Comparison of ENCODE assay signal across 1 cellular context in the genomic region with DNA sequence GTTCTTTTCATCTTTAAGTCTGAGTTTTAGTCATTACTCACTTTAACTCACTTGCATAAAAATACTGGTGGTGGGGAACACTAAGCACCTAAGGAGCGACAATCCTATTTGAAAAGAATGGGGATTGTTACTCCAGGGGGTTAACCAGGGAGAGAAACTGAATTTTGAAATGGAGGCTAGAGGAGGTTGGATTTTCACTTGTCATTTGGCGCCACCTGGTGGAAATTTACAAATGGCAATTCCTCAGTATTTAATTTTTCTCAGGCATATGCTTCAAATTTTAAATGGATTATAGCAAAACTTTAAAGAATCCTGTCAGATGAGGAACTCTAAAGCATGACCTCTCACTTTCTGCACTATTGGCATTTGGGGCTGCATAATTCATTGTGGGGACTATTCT.
TF ChIP-seq lines count a peak whose summit lies in the region.

No MANE protein-coding gene starts in this region.

TF ChIP-seq in HepG2, 621 proteins besides CTCF, POLR2A, EP300 and RAD21 (continued from another document):
- TF ChIP-seq ZNF407 (CRISPR knock-in tag; IDR thresholded peaks at IDR 0.05; ENCODE audit: not compliant biosample characterization) (no peak), ZNF468 (CRISPR knock-in tag; IDR thresholded peaks at IDR 0.05) (no peak), PHB2 (IDR thresholded peaks at IDR 0.05; ENCODE audit: partially characterized antibody) (no peak), ZNF30 (CRISPR knock-in tag; IDR thresholded peaks at IDR 0.05) (no peak), STAG1 (CRISPR knock-in tag; IDR thresholded peaks at IDR 0.05) (peak; percentile 68), KDM5A (IDR thresholded peaks at IDR 0.05; ENCODE audit: borderline replicate concordance, low read length) (no peak), SMARCE1 (IDR thresholded peaks at IDR 0.05; ENCODE audit: borderline replicate concordance) (no peak), ELF1 (CRISPR knock-in tag; IDR thresholded peaks at IDR 0.05) (no peak), KAT7 (CRISPR knock-in tag; IDR thresholded peaks at IDR 0.05; ENCODE audit: borderline replicate concordance) (no peak), ZNF784 (CRISPR knock-in tag; IDR thresholded peaks at IDR 0.05; ENCODE audit: borderline replicate concordance) (no peak), RARA (CRISPR knock-in tag; IDR thresholded peaks at IDR 0.05) (no peak), TEAD2 (CRISPR knock-in tag; IDR thresholded peaks at IDR 0.05) (no peak), PHF8 (CRISPR knock-in tag; IDR thresholded peaks at IDR 0.05) (no peak), TCF12 (IDR thresholded peaks at IDR 0.05) (no peak), TCF12 (CRISPR knock-in tag; IDR thresholded peaks at IDR 0.05) (no peak), MIXL1 (CRISPR knock-in tag; IDR thresholded peaks at IDR 0.05) (no peak), ZNF562 (CRISPR knock-in tag; IDR thresholded peaks at IDR 0.05; ENCODE audit: borderline replicate concordance) (no peak)
- TF ChIP-seq, protein P1, sequence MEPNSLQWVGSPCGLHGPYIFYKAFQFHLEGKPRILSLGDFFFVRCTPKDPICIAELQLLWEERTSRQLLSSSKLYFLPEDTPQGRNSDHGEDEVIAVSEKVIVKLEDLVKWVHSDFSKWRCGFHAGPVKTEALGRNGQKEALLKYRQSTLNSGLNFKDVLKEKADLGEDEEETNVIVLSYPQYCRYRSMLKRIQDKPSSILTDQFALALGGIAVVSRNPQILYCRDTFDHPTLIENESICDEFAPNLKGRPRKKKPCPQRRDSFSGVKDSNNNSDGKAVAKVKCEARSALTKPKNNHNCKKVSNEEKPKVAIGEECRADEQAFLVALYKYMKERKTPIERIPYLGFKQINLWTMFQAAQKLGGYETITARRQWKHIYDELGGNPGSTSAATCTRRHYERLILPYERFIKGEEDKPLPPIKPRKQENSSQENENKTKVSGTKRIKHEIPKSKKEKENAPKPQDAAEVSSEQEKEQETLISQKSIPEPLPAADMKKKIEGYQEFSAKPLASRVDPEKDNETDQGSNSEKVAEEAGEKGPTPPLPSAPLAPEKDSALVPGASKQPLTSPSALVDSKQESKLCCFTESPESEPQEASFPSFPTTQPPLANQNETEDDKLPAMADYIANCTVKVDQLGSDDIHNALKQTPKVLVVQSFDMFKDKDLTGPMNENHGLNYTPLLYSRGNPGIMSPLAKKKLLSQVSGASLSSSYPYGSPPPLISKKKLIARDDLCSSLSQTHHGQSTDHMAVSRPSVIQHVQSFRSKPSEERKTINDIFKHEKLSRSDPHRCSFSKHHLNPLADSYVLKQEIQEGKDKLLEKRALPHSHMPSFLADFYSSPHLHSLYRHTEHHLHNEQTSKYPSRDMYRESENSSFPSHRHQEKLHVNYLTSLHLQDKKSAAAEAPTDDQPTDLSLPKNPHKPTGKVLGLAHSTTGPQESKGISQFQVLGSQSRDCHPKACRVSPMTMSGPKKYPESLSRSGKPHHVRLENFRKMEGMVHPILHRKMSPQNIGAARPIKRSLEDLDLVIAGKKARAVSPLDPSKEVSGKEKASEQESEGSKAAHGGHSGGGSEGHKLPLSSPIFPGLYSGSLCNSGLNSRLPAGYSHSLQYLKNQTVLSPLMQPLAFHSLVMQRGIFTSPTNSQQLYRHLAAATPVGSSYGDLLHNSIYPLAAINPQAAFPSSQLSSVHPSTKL (CRISPR knock-in tag; IDR thresholded peaks at IDR 0.05), result no peak
- TF ChIP-seq, protein P2, sequence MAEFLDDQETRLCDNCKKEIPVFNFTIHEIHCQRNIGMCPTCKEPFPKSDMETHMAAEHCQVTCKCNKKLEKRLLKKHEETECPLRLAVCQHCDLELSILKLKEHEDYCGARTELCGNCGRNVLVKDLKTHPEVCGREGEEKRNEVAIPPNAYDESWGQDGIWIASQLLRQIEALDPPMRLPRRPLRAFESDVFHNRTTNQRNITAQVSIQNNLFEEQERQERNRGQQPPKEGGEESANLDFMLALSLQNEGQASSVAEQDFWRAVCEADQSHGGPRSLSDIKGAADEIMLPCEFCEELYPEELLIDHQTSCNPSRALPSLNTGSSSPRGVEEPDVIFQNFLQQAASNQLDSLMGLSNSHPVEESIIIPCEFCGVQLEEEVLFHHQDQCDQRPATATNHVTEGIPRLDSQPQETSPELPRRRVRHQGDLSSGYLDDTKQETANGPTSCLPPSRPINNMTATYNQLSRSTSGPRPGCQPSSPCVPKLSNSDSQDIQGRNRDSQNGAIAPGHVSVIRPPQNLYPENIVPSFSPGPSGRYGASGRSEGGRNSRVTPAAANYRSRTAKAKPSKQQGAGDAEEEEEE (CRISPR knock-in tag; IDR thresholded peaks at IDR 0.05; ENCODE audit: borderline replicate concordance), result no peak
